ENCODE assay signal across 14 cellular contexts in genomic region chr2:11128258-11128951, GRCh38. TPM values are rescaled to one million over a fixed set of nuclear protein-coding genes. Genes with fewer than 3 reads are reported as not detected.
DNase-seq lines count a peak whose midpoint lies in the region; ATAC-seq, FAIRE-seq and TF ChIP-seq lines count a peak whose summit lies in the region.
"Had no signal": no experiment of that assay in that cellular context is flagged by ENCODE, and none has a peak within 500 bp of the region (broad histone marks: within the 10 kb centered on the region; RNA-seq: fewer than 3 reads in every experiment).

No MANE protein-coding gene starts in this region.

- H3K9ac ChIP-seq in IMR-90 (ENCODE audit: low read depth, low read length) (no peak overlapping the region), mesendoderm (ENCODE audit: low read length) (no peak overlapping the region)

- POLR2A ChIA-PET in IMR-90 (lab: Charles Lee; ENCODE audit: unreplicated experiment) = no interaction called here

- H3K36me3 ChIP-seq in IMR-90 (ENCODE audit: control insufficient read depth, insufficient read depth, low read length) (no peaks in the 10 kb centered on the region), bronchial epithelial cell (ENCODE audit: control insufficient read depth, insufficient read depth, low read length) (no peaks in the 10 kb centered on the region), mesendoderm (ENCODE audit: control insufficient read depth, insufficient read depth, low read length) (no peaks in the 10 kb centered on the region)
- H3K36me3 ChIP-seq: adrenal gland had no signal

- H3K14ac ChIP-seq in IMR-90 (replicated peaks; ENCODE audit: low read depth, low read length) = peak overlapping the region; percentile 47; the same call in 1 of the 2 replicates

- H2BK120ac ChIP-seq in IMR-90 (ENCODE audit: low read depth, low read length) (peak overlapping the region; percentile 59; the same call in 1 of the 2 replicates), mesendoderm (ENCODE audit: low read depth, low read length) (no peak overlapping the region)

- peak overlapping the region; percentile 39 for H2AK9ac ChIP-seq in IMR-90 (replicated peaks; ENCODE audit: low read depth, low read length, poor library complexity)

- dilution Hi-C loops in IMR-90 (cut with HindIII; ENCODE audit: low sequenced_read_pairs, unreplicated experiment) = no loop called here

- H3K4me2 ChIP-seq in IMR-90 (ENCODE audit: low read depth, low read length) (no peak overlapping the region), mesendoderm (ENCODE audit: low read length) (no peak overlapping the region)
- H3K4me2 ChIP-seq: PC-9 had no signal

- peak overlapping the region in 1 of 2 experiments; percentile 67; a peak in 1 of 4 replicates for H4K8ac ChIP-seq in IMR-90 (ENCODE audit: low read depth in 2 of 2, low read length in 2 of 2)
- no peak overlapping the region for H4K8ac ChIP-seq in mesendoderm (ENCODE audit: low read depth, low read length)

- H3K27ac ChIP-seq in IMR-90 (ENCODE audit: insufficient read depth, low read length) = no peak overlapping the region
- no peak overlapping the region for H3K27ac ChIP-seq in mesendoderm (ENCODE audit: low read depth, low read length)
- H3K27ac ChIP-seq: PC-9 had no signal

- H3K23ac ChIP-seq in IMR-90 (ENCODE audit: low read depth, low read length) (no peak overlapping the region), mesendoderm (ENCODE audit: low read length) (no peak overlapping the region)

- H3K27me3 ChIP-seq in IMR-90 (ENCODE audit: control insufficient read depth, insufficient read depth, low read length) (no peaks in the 10 kb centered on the region), bronchial epithelial cell (ENCODE audit: control insufficient read depth, insufficient read depth, low read length) (no peaks in the 10 kb centered on the region), mesendoderm (ENCODE audit: insufficient read depth, low read length, poor library complexity) (no peaks in the 10 kb centered on the region)

- H4K20me1 ChIP-seq in IMR-90 (ENCODE audit: insufficient read depth, low read length) = no peaks in the 10 kb centered on the region

- H3K56ac ChIP-seq in IMR-90 (ENCODE audit: extremely low read depth, insufficient read depth, low read length) = no peak overlapping the region
- H3K56ac ChIP-seq in mesendoderm (ENCODE audit: low read length) = peak overlapping the region; percentile 34

- no peaks in the 10 kb centered on the region for H3K79me1 ChIP-seq in IMR-90 (ENCODE audit: low read depth in 1 of 2, low read length in 2 of 2)
- H3K79me1 ChIP-seq in mesendoderm (ENCODE audit: low read length) = no peaks in the 10 kb centered on the region

- no peaks in the 10 kb centered on the region for H3K79me2 ChIP-seq in mesendoderm (ENCODE audit: control insufficient read depth, insufficient read depth, low read length)

- TF ChIP-seq CTCF in IMR-90 (conservative IDR thresholded peaks at IDR 0.05; ENCODE audit: low read depth, low read length) (no peak), bronchial epithelial cell (IDR thresholded peaks at IDR 0.05; ENCODE audit: insufficient read depth, low read length, severe bottlenecking) (no peak)

- CTCF ChIA-PET in IMR-90 (lab: Yijun Ruan, JAX) = interaction anchor here (0.8 to 2.0 kb wide), 3 partner anchors 55 to 296 kb away, joined by 3 to 5 read pairs (median 3); no protein-coding TSS in a partner anchor

- H3K4me1 ChIP-seq in IMR-90 (ENCODE audit: control insufficient read depth, insufficient read depth, low read length) = peaks cover 8% of the 10 kb centered on the region
- peaks cover 1% of the 10 kb centered on the region for H3K4me1 ChIP-seq in mesendoderm (ENCODE audit: control insufficient read depth, low read depth, low read length)

- BruUV-seq in IMR-90 (replicated peaks; lab: Mats Ljungman, UMichigan) = no TSS peak

- H3K9me3 ChIP-seq in IMR-90 (ENCODE audit: control insufficient read depth, insufficient read depth, low read length) = no peaks in the 10 kb centered on the region
- H3K9me3 ChIP-seq: adrenal gland had no signal

- H3K9me1 ChIP-seq in IMR-90 (ENCODE audit: insufficient read depth, low read length) = peaks cover 5% of the 10 kb centered on the region; the same call in 1 of the 2 replicates

- in situ Hi-C loops in IMR-90 (cut with MboI; ENCODE audit: low sequenced_read_pairs) = loop anchor here (25.0 kb wide), 1 partner anchor 634 kb away; no protein-coding TSS in a partner anchor

- H4K91ac ChIP-seq in IMR-90 (ENCODE audit: insufficient read depth, low read depth, low read length) = 0 out of 2 replicates have a peak overlapping the region, but pooled peaks have one; percentile 2

- 0 out of 3 replicates have a peak overlapping the region, but pooled peaks have one; percentile 12 for H2BK15ac ChIP-seq in IMR-90 (ENCODE audit: low read depth, low read length)
- H2BK15ac ChIP-seq in mesendoderm (replicated peaks; ENCODE audit: low read depth) = no peak overlapping the region

- H3K4me3 ChIP-seq in IMR-90 (ENCODE audit: insufficient read depth, low read depth, low read length) (no peak overlapping the region), bronchial epithelial cell (ENCODE audit: low read depth, low read length) (no peak overlapping the region), mesendoderm (ENCODE audit: low read length) (no peak overlapping the region)
- H3K4me3 ChIP-seq: adrenal gland, PC-9 had no signal

- intact Hi-C loops in IMR-90 (cut with micrococcal nuclease) = no loop called here

- H2AFZ ChIP-seq in IMR-90 (replicated peaks; ENCODE audit: low read length, poor library complexity) = peak overlapping the region; percentile 83
- H2AFZ ChIP-seq: PC-9 had no signal

- FAIRE-seq in bronchial epithelial cell (lab: Jason Lieb, UNC) = no peak

- WGBS in IMR-90 (ENCODE audit: extremely low coverage in 2 of 2, insufficient read length in 1 of 2), 2 experiments = no CpG with 5 or more reads among the region's 11 CpGs
- no CpG with 5 or more reads among the region's 11 CpGs for WGBS in mesendoderm (ENCODE audit: extremely low coverage, insufficient coverage, low lambda C conversion rate)

- TF ChIP-seq RAD21 in IMR-90 (IDR thresholded peaks at IDR 0.05; ENCODE audit: low read length) = no peak

- TF ChIP-seq POLR2A in IMR-90 (IDR thresholded peaks at IDR 0.05; ENCODE audit: low read depth, low read length) = no peak

- H4K5ac ChIP-seq in IMR-90 (ENCODE audit: low read depth, low read length) (no peak overlapping the region), mesendoderm (ENCODE audit: low read length) (no peak overlapping the region)

- peak overlapping the region; percentile 72; the same call in 1 of the 2 replicates for H2BK20ac ChIP-seq in IMR-90 (ENCODE audit: low read depth, low read length)

- no peak overlapping the region for H3K18ac ChIP-seq in IMR-90 (ENCODE audit: low read depth, low read length)
- H3K18ac ChIP-seq in mesendoderm (ENCODE audit: low read length) = no peak overlapping the region

- peak overlapping the region; percentile 42; the same call in 1 of the 2 replicates for H3K4ac ChIP-seq in IMR-90 (ENCODE audit: low read depth, low read length)
- no peak overlapping the region for H3K4ac ChIP-seq in mesendoderm (ENCODE audit: low read depth, low read length)

- H2BK5ac ChIP-seq in IMR-90 (ENCODE audit: low read depth, low read length, poor library complexity, severe bottlenecking) (no peak overlapping the region), mesendoderm (ENCODE audit: low read length) (no peak overlapping the region)

- DNase-seq in AG20443 (ENCODE audit: low spot score) (peak; percentile 51), IMR-90 (peak; percentile 76), bronchial epithelial cell (ENCODE audit: low read depth) (peak; percentile 74), mesendoderm (no peak), NCI-H146 (lab: John Stamatoyannopoulos, UW) (no peak), NCI-H2227 (lab: John Stamatoyannopoulos, UW; ENCODE audit: unreplicated experiment) (no peak)
- no peak for DNase-seq in central memory CD4-positive, alpha-beta T cell
- DNase-seq: activated CD8-positive, alpha-beta memory T cell treated with anti-CD3 and anti-CD28 coated beads, Interleukin-2, amount 50 U/mL, for 48 hours; adrenal gland; erythroblast; NCI-H1930; stimulated activated CD4-positive, alpha-beta T cell treated with anti-CD3 and anti-CD28 coated beads, Interleukin-12 subunit alpha, Interleukin-12 subunit beta, amount 100 ng/mL, for 4 hours had no signal

- H2AK5ac ChIP-seq in IMR-90 (ENCODE audit: low read depth, low read length) = peak overlapping the region; percentile 75; the same call in 1 of the 2 replicates
- no peak overlapping the region for H2AK5ac ChIP-seq in mesendoderm (ENCODE audit: low read length)

- ATAC-seq in IMR-90 (ENCODE audit: low read depth) (no peak), HG03342 (IDR thresholded peaks at IDR 0.05; ENCODE audit: unreplicated experiment) (no peak)

TF ChIP-seq in IMR-90, 13 proteins besides CTCF, POLR2A, EP300 and RAD21 (continues in another document):
- TF ChIP-seq RFX5 (IDR thresholded peaks at IDR 0.05; ENCODE audit: low read depth, low read length) (no peak), CHD1 (IDR thresholded peaks at IDR 0.05; ENCODE audit: low read depth, low read length) (no peak), RCOR1 (IDR thresholded peaks at IDR 0.05; ENCODE audit: insufficient replicate concordance, low read length) (no peak), BHLHE40 (IDR thresholded peaks at IDR 0.05; ENCODE audit: low read depth, low read length) (no peak), MAFK (IDR thresholded peaks at IDR 0.05; ENCODE audit: low read depth, low read length) (no peak), CEBPB (IDR thresholded peaks at IDR 0.05; ENCODE audit: low read depth, low read length) (no peak), FOS (IDR thresholded peaks at IDR 0.05; ENCODE audit: low read depth, low read length) (no peak), SMC3 (IDR thresholded peaks at IDR 0.05; ENCODE audit: low read depth, low read length) (no peak), MXI1 (IDR thresholded peaks at IDR 0.05; ENCODE audit: borderline replicate concordance, low read depth, low read length) (no peak), ELK1 (IDR thresholded peaks at IDR 0.05; ENCODE audit: borderline replicate concordance, low read depth, low read length) (no peak)

RNA-seq across cellular contexts. Expression of gene SLC66A3, which starts 26.9 kb away (rescaled TPM):
- total RNA-seq in IMR-90 (2012; rRNA removed) (18.1 and 18.9 TPM in 2 replicates), bronchial epithelial cell (17.6 and 21.3 TPM in 2 replicates)
- 25.2 and 27.0 TPM in 2 replicates for polyA plus RNA-seq in IMR-90 (2012; rRNA removed)
- 11.2 and 30.6 TPM in 2 replicates for polyA plus RNA-seq in IMR-90 (2012; cell fraction: cytosol; rRNA removed)
- polyA plus RNA-seq in IMR-90 (2012; cell fraction: nucleus; rRNA removed; ENCODE audit: low replicate concordance) = 14.2 and 15.3 TPM in 2 replicates
- polyA plus RNA-seq in mesendoderm (2013, experiment 1 of 2) = 6.9 TPM
- polyA plus RNA-seq in mesendoderm (2013, experiment 2 of 2) = 6.5 TPM

Comparison
In these comparisons a context has a peak if more than half of its experiments do, and no peak if none do; other contexts are left out.
1. DNase-seq: peak in AG20443 (single experiment), IMR-90 (single experiment) and bronchial epithelial cell (single experiment); none in mesendoderm (single experiment), NCI-H146 (single experiment), NCI-H2227 (single experiment) and central memory CD4-positive, alpha-beta T cell (single experiment).